Comparison of ENCODE assay signal across 11 cellular contexts in the genomic region with DNA sequence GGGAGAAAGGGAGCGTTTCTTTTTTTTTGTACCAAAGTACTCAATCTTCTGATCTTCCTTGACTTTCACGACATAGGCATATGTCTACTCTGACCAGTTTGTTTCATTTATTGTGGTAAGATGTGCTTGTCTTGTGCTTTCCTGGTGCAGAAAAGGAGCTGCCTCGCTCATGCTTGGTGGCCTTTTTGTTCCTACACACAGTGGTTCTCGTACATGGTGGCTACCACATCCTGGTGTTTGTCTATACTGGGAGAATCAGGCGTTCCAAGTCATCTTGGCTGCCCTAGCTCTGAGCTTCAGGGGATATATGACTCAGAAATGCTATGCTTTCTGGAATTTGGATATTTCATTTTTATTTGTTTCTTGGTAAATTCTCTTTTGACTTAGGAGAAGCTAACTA. TPM values are rescaled to one million over a fixed set of nuclear protein-coding genes. Genes with fewer than 3 reads are reported as not detected.
DNase-seq lines count a peak whose midpoint lies in the region; ATAC-seq, FAIRE-seq and TF ChIP-seq lines count a peak whose summit lies in the region.
"Had no signal": no experiment of that assay in that cellular context is flagged by ENCODE, and none has a peak within 500 bp of the region (broad histone marks: within the 10 kb centered on the region; RNA-seq: fewer than 3 reads in every experiment).

No MANE protein-coding gene starts in this region.

- no peak overlapping the region for H3K4me3 ChIP-seq in CD8-positive, alpha-beta memory T cell (ENCODE audit: low read length)
- H3K4me3 ChIP-seq in Loucy (ENCODE audit: low read length, poor library complexity, severe bottlenecking): peak overlapping the region; percentile 19
- no peak overlapping the region for H3K4me3 ChIP-seq in astrocyte of the spinal cord (ENCODE audit: low read depth, low read length)

- CTCF ChIA-PET in CD8-positive, alpha-beta memory T cell (lab: Charles Lee): interaction anchor here (0.6 to 1.7 kb wide), 3 partner anchors 15 to 18 kb away, joined by 3 to 4 read pairs (median 3); no protein-coding TSS in a partner anchor

- H3K36me3 ChIP-seq in CD8-positive, alpha-beta memory T cell (ENCODE audit: insufficient read depth, low read length): no peaks in the 10 kb centered on the region
- peaks cover 91% of the 10 kb centered on the region for H3K36me3 ChIP-seq in Loucy (ENCODE audit: insufficient read depth, low read length)

- no peak overlapping the region for H2AFZ ChIP-seq in Loucy (ENCODE audit: low read length)

- peaks cover 76% of the 10 kb centered on the region for H4K20me1 ChIP-seq in Loucy (ENCODE audit: insufficient read depth, low read length, poor library complexity, severe bottlenecking)

- no peaks in the 10 kb centered on the region for H3K9me2 ChIP-seq in Loucy (replicated peaks; ENCODE audit: low read depth, low read length)

- H3K27me3 ChIP-seq in CD8-positive, alpha-beta memory T cell (ENCODE audit: insufficient read depth, low read length, poor library complexity, severe bottlenecking): no peaks in the 10 kb centered on the region
- H3K27me3 ChIP-seq in Loucy (ENCODE audit: insufficient read depth, low read length, poor library complexity, severe bottlenecking): no peaks in the 10 kb centered on the region

- H3K9ac ChIP-seq in Loucy (ENCODE audit: low read depth, low read length, poor library complexity, severe bottlenecking): peak overlapping the region; percentile 10

- in situ Hi-C loops in astrocyte of the spinal cord (cut with HindIII; ENCODE audit: low sequenced_read_pairs): no loop called here

- intact Hi-C loops in natural killer cell (cut with micrococcal nuclease): no loop called here

- no peaks in the 10 kb centered on the region for H3K9me3 Mint-ChIP-seq in CD8-positive, alpha-beta memory T cell
- H3K9me3 Mint-ChIP-seq in natural killer cell: no peaks in the 10 kb centered on the region
- no peaks in the 10 kb centered on the region for H3K9me3 Mint-ChIP-seq in stimulated activated naive B cell treated with anti-CD40 and anti-IgM and Interleukin-4, amounts not matched to agents 10 μg/mL and 1 μg/mL and 100 μg/mL, for 72 hours

- H3K4me1 ChIP-seq in CD8-positive, alpha-beta memory T cell (ENCODE audit: insufficient read depth, low read length): peaks cover 18% of the 10 kb centered on the region
- peaks cover 60% of the 10 kb centered on the region for H3K4me1 ChIP-seq in Loucy (ENCODE audit: insufficient read depth, low read length, poor library complexity, severe bottlenecking)

- H3K27ac ChIP-seq in CD8-positive, alpha-beta memory T cell (ENCODE audit: low read depth, low read length): no peak overlapping the region

- H3K36me3 Mint-ChIP-seq in CD8-positive, alpha-beta memory T cell: peaks cover 0 to 3% (median 1%) of the 10 kb centered on the region in 3 donors
- H3K36me3 Mint-ChIP-seq in natural killer cell: no peaks in the 10 kb centered on the region
- H3K36me3 Mint-ChIP-seq in stimulated activated naive B cell treated with anti-CD40 and anti-IgM and Interleukin-4, amounts not matched to agents 10 μg/mL and 1 μg/mL and 100 μg/mL, for 72 hours: peaks cover 19 to 64% of the 10 kb centered on the region in 2 donors

- FAIRE-seq in D721Med (lab: Jason Lieb, UNC): no peak

- no peaks in the 10 kb centered on the region for H3K9me3 ChIP-seq in CD8-positive, alpha-beta memory T cell (ENCODE audit: low read length)
- no peaks in the 10 kb centered on the region for H3K9me3 ChIP-seq in Loucy (ENCODE audit: insufficient read depth, low read depth, low read length)

- peaks cover 40% of the 10 kb centered on the region for H3F3A ChIP-seq in Loucy (ENCODE audit: low read depth)

- peaks cover 28 to 36% (median 36%) of the 10 kb centered on the region in 3 donors for H3K4me1 Mint-ChIP-seq in CD8-positive, alpha-beta memory T cell
- peaks cover 30 to 31% of the 10 kb centered on the region in 2 donors for H3K4me1 Mint-ChIP-seq in natural killer cell
- H3K4me1 Mint-ChIP-seq in stimulated activated naive B cell treated with anti-CD40 and anti-IgM and Interleukin-4, amounts not matched to agents 10 μg/mL and 1 μg/mL and 100 μg/mL, for 72 hours: peaks cover 9 to 19% of the 10 kb centered on the region in 2 donors

- ATAC-seq in natural killer cell (no peak), GM18870 (IDR thresholded peaks at IDR 0.05; ENCODE audit: unreplicated experiment) (no peak)
- no peak for ATAC-seq in stimulated activated naive B cell treated with anti-CD40 and anti-IgM and Interleukin-4, amounts not matched to agents 10 μg/mL and 1 μg/mL and 100 μg/mL, for 72 hours (replicated peaks)

- peak overlapping the region in 5 of 8 donors; percentile 21 to 67 (median 37) for H3K27ac Mint-ChIP-seq in CD8-positive, alpha-beta memory T cell
- H3K27ac Mint-ChIP-seq in natural killer cell: peak overlapping the region; percentile 4 to 45
- H3K27ac Mint-ChIP-seq in stimulated activated naive B cell treated with anti-CD40 and anti-IgM and Interleukin-4, amounts not matched to agents 10 μg/mL and 1 μg/mL and 100 μg/mL, for 72 hours: no peak overlapping the region

- peak in 1 of 5 donors; percentile 25 for DNase-seq in CD8-positive, alpha-beta memory T cell
- DNase-seq in astrocyte of the spinal cord (ENCODE audit: low read depth, low spot score): peak; percentile 34
- DNase-seq in natural killer cell: no peak
- DNase-seq in D721Med (ENCODE audit: insufficient read length, low spot score): no peak
- no peak for DNase-seq in GM19240 (ENCODE audit: insufficient read length, low spot score)
- DNase-seq in stimulated activated naive B cell treated with anti-CD40 and anti-IgM and Interleukin-4, amounts not matched to agents 10 μg/mL and 1 μg/mL and 100 μg/mL, for 72 hours: no peak
- DNase-seq: dermis blood vessel endothelial cell, SHP77 treated with DMSO at 0.1 percent for 48 hours had no signal

- TF ChIP-seq CTCF in Loucy (conservative IDR thresholded peaks at IDR 0.05; ENCODE audit: low read length) (no peak), astrocyte of the spinal cord (IDR thresholded peaks at IDR 0.05; ENCODE audit: low read depth, low read length) (no peak), natural killer cell (IDR thresholded peaks at IDR 0.05) (no peak), D721Med (IDR thresholded peaks at IDR 0.05; ENCODE audit: insufficient read depth, missing control alignments) (no peak)

- peaks cover 0 to 1% of the 10 kb centered on the region in 2 donors for H3K27me3 Mint-ChIP-seq in CD8-positive, alpha-beta memory T cell
- H3K27me3 Mint-ChIP-seq in natural killer cell (ENCODE audit: low read depth in 2 of 2): no peaks in the 10 kb centered on the region
- no peaks in the 10 kb centered on the region for H3K27me3 Mint-ChIP-seq in stimulated activated naive B cell treated with anti-CD40 and anti-IgM and Interleukin-4, amounts not matched to agents 10 μg/mL and 1 μg/mL and 100 μg/mL, for 72 hours

- H3K4me2 ChIP-seq in Loucy (ENCODE audit: low read depth, low read length, poor library complexity, severe bottlenecking): peak overlapping the region; percentile 40

- peaks cover 78% of the 10 kb centered on the region for H3K79me2 ChIP-seq in Loucy (ENCODE audit: insufficient read depth, low read length)

- POLR2A ChIA-PET in CD8-positive, alpha-beta memory T cell (lab: Charles Lee): no interaction called here

- H3K4me3 Mint-ChIP-seq in CD8-positive, alpha-beta memory T cell: peak overlapping the region in 4 of 7 donors; percentile 2 to 59 (median 9)
- no peak overlapping the region for H3K4me3 Mint-ChIP-seq in natural killer cell
- H3K4me3 Mint-ChIP-seq in stimulated activated naive B cell treated with anti-CD40 and anti-IgM and Interleukin-4, amounts not matched to agents 10 μg/mL and 1 μg/mL and 100 μg/mL, for 72 hours: no peak overlapping the region
- H3K4me3 Mint-ChIP-seq: nephron had no signal

RNA-seq across cellular contexts. Expression of gene MYB, which starts 31.8 kb away (rescaled TPM):
- 10 to 100 TPM; 42.3 to 44.2 TPM for total RNA-seq in CD8-positive, alpha-beta memory T cell
- 1.3 TPM for polyA plus RNA-seq in CD8-positive, alpha-beta memory T cell
- total RNA-seq in natural killer cell: 1 to 10 TPM in 2 of 3 donors, under 1 TPM in 1; 0.40 to 3.5 (median 1.3) TPM

Comparison
In these comparisons a context has a peak if more than half of its experiments do, and no peak if none do; other contexts are left out.
1. H3K4me3 Mint-ChIP-seq: peak in CD8-positive, alpha-beta memory T cell (4 of 7); none in natural killer cell (single experiment) and stimulated activated naive B cell treated with anti-CD40 and anti-IgM and Interleukin-4, amounts not matched to agents 10 μg/mL and 1 μg/mL and 100 μg/mL, for 72 hours (0 of 2).
2. RNA of gene MYB, which starts 31.8 kb away (total RNA-seq): 42.3 to 44.2 TPM in CD8-positive, alpha-beta memory T cell; 0.40 to 3.5 TPM in natural killer cell; every median in the first group is over 4 times any median in the second.